14 cellular contexts compared by ENCODE assay signal in genomic region chr2:177599072-177599688, GRCh38.
DNase-seq lines count a peak whose midpoint lies in the region; ATAC-seq, FAIRE-seq and TF ChIP-seq lines count a peak whose summit lies in the region.
"Had no signal": no experiment of that assay in that cellular context is flagged by ENCODE, and none has a peak within 500 bp of the region (broad histone marks: within the 10 kb centered on the region; RNA-seq: fewer than 3 reads in every experiment).

No MANE protein-coding gene starts in this region.

- H3K27me3 ChIP-seq in Caco-2 (replicated peaks; ENCODE audit: control insufficient read depth, insufficient read depth, low read length) (no peaks in the 10 kb centered on the region), pancreas (no peaks in the 10 kb centered on the region), upper lobe of left lung (no peaks in the 10 kb centered on the region), dorsolateral prefrontal cortex (no peaks in the 10 kb centered on the region)
- H3K27me3 ChIP-seq: spleen had no signal

- ATAC-seq in pancreas (peak; percentile 38 to 73 (median 72)), upper lobe of left lung (ENCODE audit: low FRiP score in 2 of 2) (no peak)

- H3K4me1 ChIP-seq in Caco-2 (peaks cover 27% of the 10 kb centered on the region), pancreas (peaks cover 0 to 3% (median 0%) of the 10 kb centered on the region in 3 donors), upper lobe of left lung (peaks cover 0 to 4% (median under 1%) of the 10 kb centered on the region in 4 donors)

- no peak overlapping the region for H3K4me3 Mint-ChIP-seq in Caco-2 (ENCODE audit: unreplicated experiment)
- H3K4me3 Mint-ChIP-seq: activated CD4-positive, alpha-beta T cell treated with anti-CD3 and anti-CD28 coated beads, Interleukin-2, amount 10 ng/mL, durations not matched to agents 24 days and 14 days; stimulated activated naive CD8-positive, alpha-beta T cell treated with anti-CD3 and anti-CD28 coated beads, Interleukin-15, Interleukin-2, amounts not matched to agents 100 ng/mL and 50 ng/mL, for 24 hours had no signal

- intact Hi-C loops in Caco-2 (cut with micrococcal nuclease; ENCODE audit: unreplicated experiment) = no loop called here
- intact Hi-C loops in pancreas (cut with DNase I) = no loop called here
- intact Hi-C loops in dorsolateral prefrontal cortex (cut with DNase I) = loop anchor here in 1 of 2 donors (5.0 kb wide), 1 partner anchor 47 kb away; a partner anchor contains a TSS

- no peak for FAIRE-seq in pancreas (lab: Jason Lieb, UNC)

- no peak for TF ChIP-seq EP300 in upper lobe of left lung (IDR thresholded peaks at IDR 0.05)

- H3K27me3 Mint-ChIP-seq in Caco-2 (ENCODE audit: insufficient read depth, unreplicated experiment) = no peaks in the 10 kb centered on the region
- H3K27me3 Mint-ChIP-seq: stimulated activated naive CD8-positive, alpha-beta T cell treated with anti-CD3 and anti-CD28 coated beads, Interleukin-15, Interleukin-2, amounts not matched to agents 100 ng/mL and 50 ng/mL, for 24 hours had no signal

- no peak for TF ChIP-seq CTCF in Caco-2 (IDR thresholded peaks at IDR 0.05; ENCODE audit: insufficient read depth in 1 of 2, low read depth in 1 of 2, low read length in 1 of 2, severe bottlenecking in 1 of 2, unreplicated experiment in 1 of 2)
- TF ChIP-seq CTCF in pancreas (IDR thresholded peaks at IDR 0.05) = no peak
- no peak for TF ChIP-seq CTCF in upper lobe of left lung (IDR thresholded peaks at IDR 0.05)
- no peak for TF ChIP-seq CTCF in dorsolateral prefrontal cortex (IDR thresholded peaks at IDR 0.05 in 54 of 56, conservative IDR thresholded peaks at IDR 0.05 in 2 of 56; ENCODE audit: low read depth in 1 of 56, partially characterized antibody in 56 of 56)

- H3K4me3 ChIP-seq in Caco-2 (ENCODE audit: low read depth, low read length) (no peak overlapping the region), pancreas (no peak overlapping the region), upper lobe of left lung (no peak overlapping the region), dorsolateral prefrontal cortex (peak overlapping the region in 4 of 59 donors; percentile 1 to 8 (median 4))
- H3K4me3 ChIP-seq: spleen had no signal

- peaks cover 13% of the 10 kb centered on the region for H3K9me3 ChIP-seq in Caco-2
- no peaks in the 10 kb centered on the region for H3K9me3 ChIP-seq in pancreas
- no peaks in the 10 kb centered on the region for H3K9me3 ChIP-seq in upper lobe of left lung
- H3K9me3 ChIP-seq: spleen had no signal

- H3K4me1 Mint-ChIP-seq in Caco-2 (ENCODE audit: low read depth, unreplicated experiment) = peaks cover 21% of the 10 kb centered on the region

- H3K9me3 Mint-ChIP-seq in Caco-2 (ENCODE audit: unreplicated experiment) = peaks cover 9% of the 10 kb centered on the region
- H3K9me3 Mint-ChIP-seq: activated CD4-positive, alpha-beta T cell treated with anti-CD3 and anti-CD28 coated beads, Interleukin-2, amount 10 ng/mL, durations not matched to agents 24 days and 14 days; stimulated activated naive CD8-positive, alpha-beta T cell treated with anti-CD3 and anti-CD28 coated beads, Interleukin-15, Interleukin-2, amounts not matched to agents 100 ng/mL and 50 ng/mL, for 24 hours had no signal

- BruUV-seq in Caco-2 (replicated peaks; lab: Mats Ljungman, UMichigan) = no TSS peak

- no peaks in the 10 kb centered on the region for H3K36me3 Mint-ChIP-seq in Caco-2 (ENCODE audit: insufficient read depth, unreplicated experiment)

- DNase-seq in Caco-2 = no peak
- peak; percentile 34 for DNase-seq in NCI-H69 (lab: John Stamatoyannopoulos, UW)
- peak; percentile 79 for DNase-seq in foreskin melanocyte
- DNase-seq in pancreas = no peak
- DNase-seq in upper lobe of left lung = no peak
- no peak for DNase-seq in dorsolateral prefrontal cortex
- DNase-seq in superior temporal gyrus (ENCODE audit: extremely low spot score) = no peak
- DNase-seq: activated CD4-positive, alpha-beta T cell treated with anti-CD3 and anti-CD28 coated beads, Interleukin-2, amount 10 ng/mL, durations not matched to agents 24 days and 14 days; activated T-cell treated with anti-CD3 and anti-CD28 coated beads, Interleukin-2, amount 50 U/mL, for 48 hours; AML-193; NCI-H1048; spleen; T1000 had no signal

- 65 to 69% methylated on average over 3 of the region's 3 CpGs for WGBS in pancreas, 2 donors
- WGBS in upper lobe of left lung, 2 donors = 61 to 77% methylated on average over 2 to 3 of the region's 3 CpGs

- peak overlapping the region in 1 of 4 donors; percentile 46 for H3K27ac ChIP-seq in pancreas
- no peak overlapping the region for H3K27ac ChIP-seq in upper lobe of left lung
- H3K27ac ChIP-seq in dorsolateral prefrontal cortex = peak overlapping the region in 4 of 59 donors; percentile 11 to 76 (median 29)

- H3K36me3 ChIP-seq in Caco-2 (ENCODE audit: control insufficient read depth, insufficient read depth, low read length) (no peaks in the 10 kb centered on the region; the same call in none of the 2 replicates), pancreas (no peaks in the 10 kb centered on the region), upper lobe of left lung (no peaks in the 10 kb centered on the region)
- H3K36me3 ChIP-seq: spleen had no signal

- TF ChIP-seq POLR2A in upper lobe of left lung (IDR thresholded peaks at IDR 0.05) = no peak

- CTCF ChIA-PET in Caco-2 (lab: Charles Lee) = no interaction called here

- POLR2A ChIA-PET in Caco-2 (lab: Charles Lee) = no interaction called here

- H3K27ac Mint-ChIP-seq in Caco-2 (ENCODE audit: unreplicated experiment) = peak overlapping the region; percentile 56
- H3K27ac Mint-ChIP-seq: activated CD4-positive, alpha-beta T cell treated with anti-CD3 and anti-CD28 coated beads, Interleukin-2, amount 10 ng/mL, durations not matched to agents 24 days and 14 days; stimulated activated naive CD8-positive, alpha-beta T cell treated with anti-CD3 and anti-CD28 coated beads, Interleukin-15, Interleukin-2, amounts not matched to agents 100 ng/mL and 50 ng/mL, for 24 hours had no signal

Comparison
In these comparisons a context has a peak if more than half of its experiments do, and no peak if none do; other contexts are left out.
1. DNase-seq: peak in NCI-H69 (single experiment) and foreskin melanocyte (single experiment); none in Caco-2 (0 of 2), pancreas (0 of 6), upper lobe of left lung (0 of 2), dorsolateral prefrontal cortex (0 of 10) and superior temporal gyrus (single experiment).
2. ATAC-seq: peak in pancreas (4 of 4); none in upper lobe of left lung (0 of 2).